In the genomic region with DNA sequence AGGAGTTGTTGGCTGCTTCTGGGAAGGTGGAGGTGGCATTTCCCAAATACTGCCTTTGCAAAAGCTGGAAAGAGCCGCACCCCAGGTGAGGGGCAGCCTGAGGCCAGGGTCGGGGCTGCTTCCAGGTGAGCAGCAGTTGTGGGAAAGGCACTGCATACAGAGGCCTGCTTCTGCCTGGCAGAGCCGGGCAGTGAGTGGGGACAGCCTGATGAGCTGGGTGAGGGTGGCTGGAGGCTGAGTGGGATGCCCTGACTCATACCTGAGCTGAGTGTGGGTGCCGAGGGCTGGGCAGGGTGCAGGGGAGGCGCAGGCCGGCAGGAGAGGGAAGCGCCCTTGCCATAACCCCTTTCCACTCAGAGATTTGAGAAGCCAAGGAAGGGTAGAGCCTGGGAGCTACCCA, we compare ENCODE assay signal across 1 cellular context.
TF ChIP-seq lines count a peak whose summit lies in the region.

No MANE protein-coding gene starts in this region.

TF ChIP-seq in GM23338, 12 proteins besides CTCF, POLR2A, EP300 and RAD21:
- TF ChIP-seq, protein P1, sequence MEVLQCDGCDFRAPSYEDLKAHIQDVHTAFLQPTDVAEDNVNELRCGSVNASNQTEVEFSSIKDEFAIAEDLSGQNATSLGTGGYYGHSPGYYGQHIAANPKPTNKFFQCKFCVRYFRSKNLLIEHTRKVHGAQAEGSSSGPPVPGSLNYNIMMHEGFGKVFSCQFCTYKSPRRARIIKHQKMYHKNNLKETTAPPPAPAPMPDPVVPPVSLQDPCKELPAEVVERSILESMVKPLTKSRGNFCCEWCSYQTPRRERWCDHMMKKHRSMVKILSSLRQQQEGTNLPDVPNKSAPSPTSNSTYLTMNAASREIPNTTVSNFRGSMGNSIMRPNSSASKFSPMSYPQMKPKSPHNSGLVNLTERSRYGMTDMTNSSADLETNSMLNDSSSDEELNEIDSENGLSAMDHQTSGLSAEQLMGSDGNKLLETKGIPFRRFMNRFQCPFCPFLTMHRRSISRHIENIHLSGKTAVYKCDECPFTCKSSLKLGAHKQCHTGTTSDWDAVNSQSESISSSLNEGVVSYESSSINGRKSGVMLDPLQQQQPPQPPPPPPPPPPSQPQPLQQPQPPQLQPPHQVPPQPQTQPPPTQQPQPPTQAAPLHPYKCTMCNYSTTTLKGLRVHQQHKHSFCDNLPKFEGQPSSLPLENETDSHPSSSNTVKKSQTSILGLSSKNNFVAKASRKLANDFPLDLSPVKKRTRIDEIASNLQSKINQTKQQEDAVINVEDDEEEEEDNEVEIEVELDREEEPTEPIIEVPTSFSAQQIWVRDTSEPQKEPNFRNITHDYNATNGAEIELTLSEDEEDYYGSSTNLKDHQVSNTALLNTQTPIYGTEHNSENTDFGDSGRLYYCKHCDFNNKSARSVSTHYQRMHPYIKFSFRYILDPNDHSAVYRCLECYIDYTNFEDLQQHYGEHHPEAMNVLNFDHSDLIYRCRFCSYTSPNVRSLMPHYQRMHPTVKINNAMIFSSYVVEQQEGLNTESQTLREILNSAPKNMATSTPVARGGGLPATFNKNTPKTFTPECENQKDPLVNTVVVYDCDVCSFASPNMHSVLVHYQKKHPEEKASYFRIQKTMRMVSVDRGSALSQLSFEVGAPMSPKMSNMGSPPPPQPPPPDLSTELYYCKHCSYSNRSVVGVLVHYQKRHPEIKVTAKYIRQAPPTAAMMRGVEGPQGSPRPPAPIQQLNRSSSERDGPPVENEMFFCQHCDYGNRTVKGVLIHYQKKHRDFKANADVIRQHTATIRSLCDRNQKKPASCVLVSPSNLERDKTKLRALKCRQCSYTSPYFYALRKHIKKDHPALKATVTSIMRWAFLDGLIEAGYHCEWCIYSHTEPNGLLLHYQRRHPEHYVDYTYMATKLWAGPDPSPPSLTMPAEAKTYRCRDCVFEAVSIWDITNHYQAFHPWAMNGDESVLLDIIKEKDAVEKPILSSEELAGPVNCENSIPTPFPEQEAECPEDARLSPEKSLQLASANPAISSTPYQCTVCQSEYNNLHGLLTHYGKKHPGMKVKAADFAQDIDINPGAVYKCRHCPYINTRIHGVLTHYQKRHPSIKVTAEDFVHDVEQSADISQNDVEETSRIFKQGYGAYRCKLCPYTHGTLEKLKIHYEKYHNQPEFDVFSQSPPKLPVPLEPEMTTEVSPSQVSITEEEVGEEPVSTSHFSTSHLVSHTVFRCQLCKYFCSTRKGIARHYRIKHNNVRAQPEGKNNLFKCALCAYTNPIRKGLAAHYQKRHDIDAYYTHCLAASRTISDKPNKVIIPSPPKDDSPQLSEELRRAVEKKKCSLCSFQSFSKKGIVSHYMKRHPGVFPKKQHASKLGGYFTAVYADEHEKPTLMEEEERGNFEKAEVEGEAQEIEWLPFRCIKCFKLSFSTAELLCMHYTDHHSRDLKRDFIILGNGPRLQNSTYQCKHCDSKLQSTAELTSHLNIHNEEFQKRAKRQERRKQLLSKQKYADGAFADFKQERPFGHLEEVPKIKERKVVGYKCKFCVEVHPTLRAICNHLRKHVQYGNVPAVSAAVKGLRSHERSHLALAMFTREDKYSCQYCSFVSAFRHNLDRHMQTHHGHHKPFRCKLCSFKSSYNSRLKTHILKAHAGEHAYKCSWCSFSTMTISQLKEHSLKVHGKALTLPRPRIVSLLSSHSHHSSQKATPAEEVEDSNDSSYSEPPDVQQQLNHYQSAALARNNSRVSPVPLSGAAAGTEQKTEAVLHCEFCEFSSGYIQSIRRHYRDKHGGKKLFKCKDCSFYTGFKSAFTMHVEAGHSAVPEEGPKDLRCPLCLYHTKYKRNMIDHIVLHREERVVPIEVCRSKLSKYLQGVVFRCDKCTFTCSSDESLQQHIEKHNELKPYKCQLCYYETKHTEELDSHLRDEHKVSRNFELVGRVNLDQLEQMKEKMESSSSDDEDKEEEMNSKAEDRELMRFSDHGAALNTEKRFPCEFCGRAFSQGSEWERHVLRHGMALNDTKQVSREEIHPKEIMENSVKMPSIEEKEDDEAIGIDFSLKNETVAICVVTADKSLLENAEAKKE (CRISPR knock-in tag; IDR thresholded peaks at IDR 0.05) = no peak
- no peak for TF ChIP-seq EZH2 (IDR thresholded peaks at IDR 0.05; ENCODE audit: low read depth, unreplicated experiment)
- no peak for TF ChIP-seq EZH2phosphoT487 (IDR thresholded peaks at IDR 0.05; ENCODE audit: unreplicated experiment)
- TF ChIP-seq, protein P2, sequence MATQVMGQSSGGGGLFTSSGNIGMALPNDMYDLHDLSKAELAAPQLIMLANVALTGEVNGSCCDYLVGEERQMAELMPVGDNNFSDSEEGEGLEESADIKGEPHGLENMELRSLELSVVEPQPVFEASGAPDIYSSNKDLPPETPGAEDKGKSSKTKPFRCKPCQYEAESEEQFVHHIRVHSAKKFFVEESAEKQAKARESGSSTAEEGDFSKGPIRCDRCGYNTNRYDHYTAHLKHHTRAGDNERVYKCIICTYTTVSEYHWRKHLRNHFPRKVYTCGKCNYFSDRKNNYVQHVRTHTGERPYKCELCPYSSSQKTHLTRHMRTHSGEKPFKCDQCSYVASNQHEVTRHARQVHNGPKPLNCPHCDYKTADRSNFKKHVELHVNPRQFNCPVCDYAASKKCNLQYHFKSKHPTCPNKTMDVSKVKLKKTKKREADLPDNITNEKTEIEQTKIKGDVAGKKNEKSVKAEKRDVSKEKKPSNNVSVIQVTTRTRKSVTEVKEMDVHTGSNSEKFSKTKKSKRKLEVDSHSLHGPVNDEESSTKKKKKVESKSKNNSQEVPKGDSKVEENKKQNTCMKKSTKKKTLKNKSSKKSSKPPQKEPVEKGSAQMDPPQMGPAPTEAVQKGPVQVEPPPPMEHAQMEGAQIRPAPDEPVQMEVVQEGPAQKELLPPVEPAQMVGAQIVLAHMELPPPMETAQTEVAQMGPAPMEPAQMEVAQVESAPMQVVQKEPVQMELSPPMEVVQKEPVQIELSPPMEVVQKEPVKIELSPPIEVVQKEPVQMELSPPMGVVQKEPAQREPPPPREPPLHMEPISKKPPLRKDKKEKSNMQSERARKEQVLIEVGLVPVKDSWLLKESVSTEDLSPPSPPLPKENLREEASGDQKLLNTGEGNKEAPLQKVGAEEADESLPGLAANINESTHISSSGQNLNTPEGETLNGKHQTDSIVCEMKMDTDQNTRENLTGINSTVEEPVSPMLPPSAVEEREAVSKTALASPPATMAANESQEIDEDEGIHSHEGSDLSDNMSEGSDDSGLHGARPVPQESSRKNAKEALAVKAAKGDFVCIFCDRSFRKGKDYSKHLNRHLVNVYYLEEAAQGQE (IDR thresholded peaks at IDR 0.05; ENCODE audit: unreplicated experiment) = no peak
- no peak for TF ChIP-seq ZNF114 (CRISPR knock-in tag; IDR thresholded peaks at IDR 0.05)
- no peak for TF ChIP-seq CREB1 (CRISPR knock-in tag; IDR thresholded peaks at IDR 0.05; ENCODE audit: low read depth)
- no peak for TF ChIP-seq STAT1 (IDR thresholded peaks at IDR 0.05; ENCODE audit: unreplicated experiment)
- TF ChIP-seq JUNB (IDR thresholded peaks at IDR 0.05; ENCODE audit: unreplicated experiment) = no peak
- TF ChIP-seq ZNF331 (CRISPR knock-in tag; IDR thresholded peaks at IDR 0.05; ENCODE audit: low read depth) = no peak
- TF ChIP-seq NANOG (IDR thresholded peaks at IDR 0.05; ENCODE audit: borderline replicate concordance) = no peak
- TF ChIP-seq POLR2AphosphoS5 (IDR thresholded peaks at IDR 0.05; ENCODE audit: low read depth) = no peak
- TF ChIP-seq, protein P3, sequence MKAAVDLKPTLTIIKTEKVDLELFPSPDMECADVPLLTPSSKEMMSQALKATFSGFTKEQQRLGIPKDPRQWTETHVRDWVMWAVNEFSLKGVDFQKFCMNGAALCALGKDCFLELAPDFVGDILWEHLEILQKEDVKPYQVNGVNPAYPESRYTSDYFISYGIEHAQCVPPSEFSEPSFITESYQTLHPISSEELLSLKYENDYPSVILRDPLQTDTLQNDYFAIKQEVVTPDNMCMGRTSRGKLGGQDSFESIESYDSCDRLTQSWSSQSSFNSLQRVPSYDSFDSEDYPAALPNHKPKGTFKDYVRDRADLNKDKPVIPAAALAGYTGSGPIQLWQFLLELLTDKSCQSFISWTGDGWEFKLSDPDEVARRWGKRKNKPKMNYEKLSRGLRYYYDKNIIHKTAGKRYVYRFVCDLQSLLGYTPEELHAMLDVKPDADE (IDR thresholded peaks at IDR 0.05) = no peak
